ENCODE assay signal across 26 cellular contexts in genomic region chr3:42684632-42685362, GRCh38. TPM values are rescaled to one million over a fixed set of nuclear protein-coding genes. Genes with fewer than 3 reads are reported as not detected.
DNase-seq lines count a peak whose midpoint lies in the region; ATAC-seq and TF ChIP-seq lines count a peak whose summit lies in the region.
"Had no signal": no experiment of that assay in that cellular context is flagged by ENCODE, and none has a peak within 500 bp of the region (broad histone marks: within the 10 kb centered on the region; RNA-seq: fewer than 3 reads in every experiment).

No MANE protein-coding gene starts in this region.

- no peak for TF ChIP-seq CTCF in uterus (IDR thresholded peaks at IDR 0.05)

- peaks cover 2% of the 10 kb centered on the region for H3K79me1 ChIP-seq in trophoblast cell (ENCODE audit: low read length)

- H3K4me3 ChIP-seq in trophoblast cell (ENCODE audit: low read depth, low read length) (no peak overlapping the region), uterus (no peak overlapping the region)
- H3K4me3 ChIP-seq: BLaER1, HAP-1 had no signal

- H2BK12ac ChIP-seq in trophoblast cell (ENCODE audit: low read length) = no peak overlapping the region

- H3K27ac ChIP-seq in epithelial cell of prostate = peak overlapping the region; percentile 9
- no peak overlapping the region for H3K27ac ChIP-seq in trophoblast cell (ENCODE audit: low read depth, low read length)
- H3K27ac ChIP-seq in uterus = peak overlapping the region; percentile 36 to 52
- H3K27ac ChIP-seq: BLaER1, brain microvascular endothelial cell, HL-60, neutrophil had no signal

- no peak for TF ChIP-seq POLR2A in uterus (IDR thresholded peaks at IDR 0.05)

- H3K4ac ChIP-seq in trophoblast cell (ENCODE audit: low read depth, low read length) = no peak overlapping the region

- no peak overlapping the region for H3K14ac ChIP-seq in trophoblast cell (ENCODE audit: low read length)

- H3K9me3 ChIP-seq in trophoblast cell (ENCODE audit: insufficient read depth, low read depth, low read length) (peaks cover 5% of the 10 kb centered on the region), uterus (no peaks in the 10 kb centered on the region)
- H3K9me3 ChIP-seq: BLaER1, HAP-1, neutrophil had no signal

- DNase-seq in cardiac septum (ENCODE audit: low spot score) (peak; percentile 66), Right ventricle myocardium inferior (ENCODE audit: missing footprints) (no peak), epithelial cell of prostate (ENCODE audit: low read depth, low spot score) (no peak), trophoblast cell (no peak), uterus (peak in 1 of 2 donors; percentile 6), NCI-H1930 (lab: John Stamatoyannopoulos, UW) (no peak)
- DNase-seq in effector CD4-positive, alpha-beta T cell = no peak
- DNase-seq: activated CD4-positive, alpha-beta T cell treated with anti-CD3 and anti-CD28 coated beads for 1 hour; NCI-H2029 treated with DMSO at 0.1 percent for 48 hours; NCI-H446 treated with DMSO at 0.1 percent for 48 hours; retina had no signal

- no peak for ATAC-seq in Right ventricle myocardium inferior
- no peak for ATAC-seq in activated CD4-positive, CD25-positive, alpha-beta regulatory T cell treated with anti-CD3 and anti-CD28 coated beads, Interleukin-2, amount 50 U/mL, for 24 hours
- ATAC-seq: stimulated activated memory B cell treated with anti-CD40 and anti-IgM and Interleukin-4, amounts not matched to agents 10 μg/mL and 1 μg/mL and 100 μg/mL, for 72 hours had no signal

- H4K8ac ChIP-seq in trophoblast cell (ENCODE audit: low read depth, low read length) = no peak overlapping the region

- H3K4me1 ChIP-seq in trophoblast cell (ENCODE audit: control insufficient read depth in 1 of 2, insufficient read depth in 2 of 2, low read length in 2 of 2) = peaks cover 3 to 5% of the 10 kb centered on the region in 2 experiments
- peaks cover 0 to 8% of the 10 kb centered on the region in 2 donors for H3K4me1 ChIP-seq in uterus
- H3K4me1 ChIP-seq: HAP-1 had no signal

- no peak overlapping the region for H3K9ac ChIP-seq in trophoblast cell (ENCODE audit: low read length)
- H3K9ac ChIP-seq: BLaER1 had no signal

- H2AK5ac ChIP-seq in trophoblast cell (ENCODE audit: low read length) = no peak overlapping the region

- intact Hi-C loops in cardiac septum (cut with DNase I) = loop anchor here (1.0 to 2.0 kb wide), 2 partner anchors 16 to 56 kb away; no protein-coding TSS in a partner anchor
- intact Hi-C loops in Right ventricle myocardium inferior (cut with DNase I) = loop anchor here (1.0 kb wide), 2 partner anchors 17 to 56 kb away; no protein-coding TSS in a partner anchor
- intact Hi-C loops in uterus (cut with DNase I; ENCODE audit: low total_unique reads) = no loop called here

- peak overlapping the region; percentile 42 for H4K91ac ChIP-seq in trophoblast cell (ENCODE audit: low read depth, low read length)

- H3K27me3 ChIP-seq in trophoblast cell (ENCODE audit: insufficient read depth, low read length) = no peaks in the 10 kb centered on the region
- no peaks in the 10 kb centered on the region for H3K27me3 ChIP-seq in uterus
- H3K27me3 ChIP-seq: BLaER1 had no signal

- H3K79me2 ChIP-seq in trophoblast cell (ENCODE audit: control insufficient read depth, insufficient read depth, low read length, poor library complexity) = no peaks in the 10 kb centered on the region

- no peak overlapping the region for H2BK120ac ChIP-seq in trophoblast cell (ENCODE audit: insufficient read depth, low read length, poor library complexity)

- H3K36me3 ChIP-seq in trophoblast cell (ENCODE audit: control insufficient read depth in 1 of 2, insufficient read depth in 2 of 2, low read length in 2 of 2) = no peaks in the 10 kb centered on the region
- no peaks in the 10 kb centered on the region for H3K36me3 ChIP-seq in uterus
- H3K36me3 ChIP-seq: BLaER1, brain microvascular endothelial cell, HAP-1, neutrophil had no signal

- no peak overlapping the region for H3K18ac ChIP-seq in trophoblast cell (ENCODE audit: low read length)

- H4K12ac ChIP-seq in trophoblast cell (ENCODE audit: low read depth, low read length) = no peak overlapping the region

- no CpG with 5 or more reads among the region's 7 CpGs for WGBS in trophoblast cell (ENCODE audit: extremely low coverage, insufficient coverage, insufficient read length)

- no peak overlapping the region for H2BK5ac ChIP-seq in trophoblast cell (ENCODE audit: low read depth, low read length, poor library complexity)

- no peak overlapping the region for H3K23ac ChIP-seq in trophoblast cell (ENCODE audit: low read length)

- H3K4me2 ChIP-seq in trophoblast cell (ENCODE audit: low read length) = no peak overlapping the region
- H3K4me2 ChIP-seq: BLaER1 had no signal

- H2AFZ ChIP-seq in trophoblast cell (ENCODE audit: insufficient read depth, low read length, poor library complexity) = no peak overlapping the region

RNA-seq across cellular contexts. Expression of gene KLHL40, which starts 0.5 kb away (rescaled TPM):
- 0.57 TPM for total RNA-seq in cardiac septum
- total RNA-seq in Right ventricle myocardium inferior = not detected
- not detected in 2 replicates for polyA plus RNA-seq in trophoblast cell (2013)
- not detected for total RNA-seq in uterus
- total RNA-seq: A673; activated CD8-positive, alpha-beta memory T cell treated with anti-CD3 and anti-CD28 coated beads for 36 hours; activated T-helper 1 cell treated with anti-CD3 and anti-CD28 coated beads, Interleukin-12 subunit alpha, Interleukin-12 subunit beta, Interleukin-2, Interleukin-4 antibody, amounts not matched to agents 30 ng/mL and 10 ng/mL and 1 ng/mL, durations not matched to agents 14 hours and 24 hours and 36 hours; esophagus mucosa; G401; liver; mucosa of gallbladder; ureter had no signal
- polyA plus RNA-seq: liver had no signal

RNA-seq across cellular contexts. Expression of gene HHATL, which starts 17.8 kb away (rescaled TPM):
- 505 TPM for total RNA-seq in cardiac septum
- 440 TPM for total RNA-seq in Right ventricle myocardium inferior
- 0.43 and 0.63 TPM in 2 replicates for polyA plus RNA-seq in trophoblast cell (2013)
- 1 to 10 TPM in 1 of 4 donors, under 1 TPM in 1, not detected in 2; 0.62 to 1.3 TPM for total RNA-seq in uterus
- total RNA-seq: A673; activated CD8-positive, alpha-beta memory T cell treated with anti-CD3 and anti-CD28 coated beads for 36 hours; activated T-helper 1 cell treated with anti-CD3 and anti-CD28 coated beads, Interleukin-12 subunit alpha, Interleukin-12 subunit beta, Interleukin-2, Interleukin-4 antibody, amounts not matched to agents 30 ng/mL and 10 ng/mL and 1 ng/mL, durations not matched to agents 14 hours and 24 hours and 36 hours; esophagus mucosa; G401 had no signal
- polyA plus RNA-seq: liver had no signal

RNA-seq across cellular contexts. Expression of gene ZBTB47, which starts 31.3 kb away (rescaled TPM):
- total RNA-seq in cardiac septum (202 TPM), Right ventricle myocardium inferior (80.2 TPM), uterus (10 to 100 TPM; 29.1 to 44.7 (median 32.1) TPM)
- polyA plus RNA-seq in trophoblast cell (2013) = 3.2 and 3.4 TPM in 2 replicates

Comparison
In these comparisons a context has a peak if more than half of its experiments do, and no peak if none do; other contexts are left out.
1. RNA of gene HHATL, which starts 17.8 kb away (total RNA-seq): 505 TPM in cardiac septum (single experiment) and 440 TPM in Right ventricle myocardium inferior (single experiment); 0.62 to 1.3 TPM in uterus; every median in the first group is over 100 times any median in the second.